ENCODE assay signal across 29 cellular contexts in the genomic region with DNA sequence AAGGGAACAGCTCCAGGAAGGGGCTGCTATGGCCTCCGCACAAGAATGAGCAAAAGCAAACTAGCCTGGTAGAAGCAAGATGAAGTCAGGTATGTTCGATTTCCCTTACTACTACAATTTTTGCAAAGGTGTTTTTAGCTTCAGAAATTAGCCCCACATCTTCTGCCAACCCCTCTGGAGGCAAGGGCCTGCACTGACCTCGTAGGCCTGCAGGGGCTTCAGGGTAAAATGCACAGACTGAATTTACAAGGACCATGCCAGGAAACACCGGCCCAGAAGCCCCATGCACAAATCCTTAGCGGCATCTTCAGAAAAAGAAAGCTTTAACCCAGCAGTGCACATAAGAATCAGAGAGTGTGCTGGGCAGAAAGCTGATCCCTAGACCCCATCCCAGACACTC. TPM values are rescaled to one million over a fixed set of nuclear protein-coding genes. Genes with fewer than 3 reads are reported as not detected.
DNase-seq lines count a peak whose midpoint lies in the region; ATAC-seq, FAIRE-seq and TF ChIP-seq lines count a peak whose summit lies in the region.
"Had no signal": no experiment of that assay in that cellular context is flagged by ENCODE, and none has a peak within 500 bp of the region (broad histone marks: within the 10 kb centered on the region; RNA-seq: fewer than 3 reads in every experiment).

No MANE protein-coding gene starts in this region.

- H3K36me3 Mint-ChIP-seq in endodermal cell (ENCODE audit: low read depth) = no peaks in the 10 kb centered on the region
- H3K36me3 Mint-ChIP-seq: CD8-positive, alpha-beta memory T cell; IgD-negative memory B cell had no signal

- FAIRE-seq in HTR-8/SVneo (lab: Jason Lieb, UNC) = no peak
- FAIRE-seq: GM12892, H54 had no signal

- intact Hi-C loops in HCT116 (cut with micrococcal nuclease) = no loop called here

- no peaks in the 10 kb centered on the region for H3K36me3 ChIP-seq in HCT116 (ENCODE audit: control insufficient read depth in 1 of 2, insufficient read depth in 2 of 2, low read length in 2 of 2)
- no peaks in the 10 kb centered on the region for H3K36me3 ChIP-seq in endodermal cell (ENCODE audit: control insufficient read depth, insufficient read depth, low read length)

- no peaks in the 10 kb centered on the region for H3K79me2 ChIP-seq in HCT116 (ENCODE audit: insufficient read depth, low read length)

- POLR2A ChIA-PET in HCT116 (lab: Charles Lee) = no interaction called here

- no peaks in the 10 kb centered on the region for H3K9me3 Mint-ChIP-seq in endodermal cell

- ATAC-seq in HCT116 (no peak), GM18519 (IDR thresholded peaks at IDR 0.05; ENCODE audit: low FRiP score, unreplicated experiment) (no peak), GM19328 (IDR thresholded peaks at IDR 0.05; ENCODE audit: unreplicated experiment) (no peak)

- peaks cover 7% of the 10 kb centered on the region for H3K4me1 Mint-ChIP-seq in endodermal cell
- H3K4me1 Mint-ChIP-seq: CD8-positive, alpha-beta memory T cell had no signal

- H3K4me3 ChIP-seq in HCT116 (replicated peaks in 1 of 2; ENCODE audit: low read depth in 1 of 2, low read length in 2 of 2) (no peak overlapping the region), endodermal cell (ENCODE audit: low read length) (no peak overlapping the region)

- no peak for DNase-seq in HCT116 (ENCODE audit: low read depth, low spot score)
- DNase-seq in endodermal cell = peak; percentile 69
- peak; percentile 30 for DNase-seq in mesenteric fat pad (ENCODE audit: low spot score)
- DNase-seq in HTR-8/SVneo (ENCODE audit: insufficient read length, low spot score) = no peak
- DNase-seq in cerebellum (ENCODE audit: low spot score) = no peak
- DNase-seq: ACHN; C1 segment of cervical spinal cord; Calu3; CD8-positive, alpha-beta memory T cell; DMS153; Karpas-422; MV-4-11; NCI-H1694; NCI-H2081; NCI-H2171; NCI-H345; NCI-H524; NCI-H774; NK-92 treated with Interleukin-12 subunit alpha and Interleukin-12 subunit beta, amount 100 ng/mL, for 24 hours; SIG-M5; SK-N-SH had no signal

- no peaks in the 10 kb centered on the region for H3K9me3 ChIP-seq in HCT116 (ENCODE audit: control insufficient read depth in 1 of 2, insufficient read depth in 1 of 2, low read depth in 1 of 2, low read length in 2 of 2)
- no peaks in the 10 kb centered on the region for H3K9me3 ChIP-seq in endodermal cell (ENCODE audit: control insufficient read depth, low read length)
- H3K9me3 ChIP-seq: SK-N-SH had no signal

- TF ChIP-seq RAD21 in HCT116 (IDR thresholded peaks at IDR 0.05; ENCODE audit: low read depth) = no peak

- H3K9me2 ChIP-seq in HCT116 (ENCODE audit: insufficient read depth) = no peaks in the 10 kb centered on the region
- H3K9me2 ChIP-seq: SK-N-SH had no signal

- H2AFZ ChIP-seq in HCT116 (ENCODE audit: low read depth, low read length, poor library complexity, severe bottlenecking) = no peak overlapping the region

- H3K4me1 ChIP-seq in HCT116 (ENCODE audit: control insufficient read depth in 1 of 2, insufficient read depth in 2 of 2, low read length in 2 of 2) = no peaks in the 10 kb centered on the region
- no peaks in the 10 kb centered on the region for H3K4me1 ChIP-seq in endodermal cell (ENCODE audit: control insufficient read depth, insufficient read depth, low read length)

- RAD21 ChIA-PET in HCT116 (lab: Charles Lee; ENCODE audit: low non-redundant PET in 1 of 2, low total read pairs in 2 of 2, uncharacterized antibody in 2 of 2, unreplicated experiment in 2 of 2) = no interaction called here

- no peak overlapping the region for H3K27ac Mint-ChIP-seq in endodermal cell
- H3K27ac Mint-ChIP-seq: CD8-positive, alpha-beta memory T cell had no signal

- peaks cover 23% of the 10 kb centered on the region; the same call in 1 of the 2 replicates for H3K27me3 ChIP-seq in HCT116 (ENCODE audit: insufficient read depth, low read length)
- H3K27me3 ChIP-seq in endodermal cell (ENCODE audit: control insufficient read depth, insufficient read depth, low read length, poor library complexity, severe bottlenecking) = no peaks in the 10 kb centered on the region

- H3K4me2 ChIP-seq in HCT116 (ENCODE audit: low read length) = no peak overlapping the region
- H3K4me2 ChIP-seq: SK-N-SH had no signal

- 0 out of 6 replicates have a peak, but pooled peaks of 2 of the 3 experiments have one; percentile 9 to 11 for TF ChIP-seq CTCF in HCT116 (IDR thresholded peaks at IDR 0.05 in 2 of 3, conservative IDR thresholded peaks at IDR 0.05 in 1 of 3; ENCODE audit: borderline replicate concordance in 1 of 3, insufficient read depth in 1 of 3, low read depth in 2 of 3, low read length in 2 of 3)
- peak; percentile 62 for TF ChIP-seq CTCF in endodermal cell (conservative IDR thresholded peaks at IDR 0.05)

- H3K27ac ChIP-seq in HCT116 (ENCODE audit: low read depth, low read length) (no peak overlapping the region), endodermal cell (ENCODE audit: low read depth, low read length) (no peak overlapping the region)
- H3K27ac ChIP-seq: RWPE1 had no signal

- CTCF ChIA-PET in HCT116 (lab: Charles Lee) = no interaction called here

- H3K27me3 Mint-ChIP-seq in endodermal cell (ENCODE audit: insufficient read depth) = peaks cover 5% of the 10 kb centered on the region

- H4K20me1 ChIP-seq in HCT116 (ENCODE audit: insufficient read depth) = no peaks in the 10 kb centered on the region

- 86 to 90% methylated on average over 2 to 5 of the region's 5 CpGs for WGBS in endodermal cell (ENCODE audit: insufficient coverage in 1 of 2, insufficient read length in 1 of 2), 2 experiments

- TF ChIP-seq POLR2A in HCT116 (IDR thresholded peaks at IDR 0.05; ENCODE audit: borderline replicate concordance, extremely low read depth, insufficient read depth, insufficient read length) = no peak

- no peak overlapping the region for H3K4me3 Mint-ChIP-seq in endodermal cell
- H3K4me3 Mint-ChIP-seq: CD8-positive, alpha-beta memory T cell; IgD-negative memory B cell had no signal

- BruUV-seq in HCT116 (replicated peaks; lab: Mats Ljungman, UMichigan) = no TSS peak

- no peak overlapping the region for H3K9ac ChIP-seq in HCT116 (ENCODE audit: low read length)
- no peak overlapping the region for H3K9ac ChIP-seq in endodermal cell (ENCODE audit: extremely low read depth, low read length, poor library complexity, severe bottlenecking)
- H3K9ac ChIP-seq: SK-N-SH had no signal

TF ChIP-seq in HCT116, 20 proteins besides CTCF, POLR2A, EP300 and RAD21:
- TF ChIP-seq JUND (IDR thresholded peaks at IDR 0.05) (no peak), SP1 (IDR thresholded peaks at IDR 0.05; ENCODE audit: low read depth) (no peak), SRF (IDR thresholded peaks at IDR 0.05; ENCODE audit: low read depth) (no peak), EGR1 (IDR thresholded peaks at IDR 0.05; ENCODE audit: low read depth) (no peak), ZFX (IDR thresholded peaks at IDR 0.05) (no peak), TCF7L2 (IDR thresholded peaks at IDR 0.05; ENCODE audit: borderline replicate concordance, extremely low read depth, insufficient read depth, insufficient read length) (no peak), POLR2AphosphoS5 (IDR thresholded peaks at IDR 0.05; ENCODE audit: low read depth, low read length) (no peak), EZH2phosphoT487 (IDR thresholded peaks at IDR 0.05; ENCODE audit: borderline replicate concordance) (no peak), ZNF274 (IDR thresholded peaks at IDR 0.05; ENCODE audit: low read depth, low read length) (no peak), SIN3A (IDR thresholded peaks at IDR 0.05; ENCODE audit: low read depth) (no peak), EZH2 (IDR thresholded peaks at IDR 0.05) (no peak), ELF1 (IDR thresholded peaks at IDR 0.05; ENCODE audit: borderline replicate concordance, low read depth) (no peak), CEBPB (IDR thresholded peaks at IDR 0.05; ENCODE audit: low read depth) (no peak), YY1 (IDR thresholded peaks at IDR 0.05; ENCODE audit: extremely low read depth, insufficient replicate concordance, low read depth, low read length) (no peak)
- TF ChIP-seq, protein P1, sequence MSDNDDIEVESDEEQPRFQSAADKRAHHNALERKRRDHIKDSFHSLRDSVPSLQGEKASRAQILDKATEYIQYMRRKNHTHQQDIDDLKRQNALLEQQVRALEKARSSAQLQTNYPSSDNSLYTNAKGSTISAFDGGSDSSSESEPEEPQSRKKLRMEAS (IDR thresholded peaks at IDR 0.05) = no peak
- TF ChIP-seq, protein P2, sequence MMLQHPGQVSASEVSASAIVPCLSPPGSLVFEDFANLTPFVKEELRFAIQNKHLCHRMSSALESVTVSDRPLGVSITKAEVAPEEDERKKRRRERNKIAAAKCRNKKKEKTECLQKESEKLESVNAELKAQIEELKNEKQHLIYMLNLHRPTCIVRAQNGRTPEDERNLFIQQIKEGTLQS (IDR thresholded peaks at IDR 0.05) = no peak
- TF ChIP-seq, protein P3, sequence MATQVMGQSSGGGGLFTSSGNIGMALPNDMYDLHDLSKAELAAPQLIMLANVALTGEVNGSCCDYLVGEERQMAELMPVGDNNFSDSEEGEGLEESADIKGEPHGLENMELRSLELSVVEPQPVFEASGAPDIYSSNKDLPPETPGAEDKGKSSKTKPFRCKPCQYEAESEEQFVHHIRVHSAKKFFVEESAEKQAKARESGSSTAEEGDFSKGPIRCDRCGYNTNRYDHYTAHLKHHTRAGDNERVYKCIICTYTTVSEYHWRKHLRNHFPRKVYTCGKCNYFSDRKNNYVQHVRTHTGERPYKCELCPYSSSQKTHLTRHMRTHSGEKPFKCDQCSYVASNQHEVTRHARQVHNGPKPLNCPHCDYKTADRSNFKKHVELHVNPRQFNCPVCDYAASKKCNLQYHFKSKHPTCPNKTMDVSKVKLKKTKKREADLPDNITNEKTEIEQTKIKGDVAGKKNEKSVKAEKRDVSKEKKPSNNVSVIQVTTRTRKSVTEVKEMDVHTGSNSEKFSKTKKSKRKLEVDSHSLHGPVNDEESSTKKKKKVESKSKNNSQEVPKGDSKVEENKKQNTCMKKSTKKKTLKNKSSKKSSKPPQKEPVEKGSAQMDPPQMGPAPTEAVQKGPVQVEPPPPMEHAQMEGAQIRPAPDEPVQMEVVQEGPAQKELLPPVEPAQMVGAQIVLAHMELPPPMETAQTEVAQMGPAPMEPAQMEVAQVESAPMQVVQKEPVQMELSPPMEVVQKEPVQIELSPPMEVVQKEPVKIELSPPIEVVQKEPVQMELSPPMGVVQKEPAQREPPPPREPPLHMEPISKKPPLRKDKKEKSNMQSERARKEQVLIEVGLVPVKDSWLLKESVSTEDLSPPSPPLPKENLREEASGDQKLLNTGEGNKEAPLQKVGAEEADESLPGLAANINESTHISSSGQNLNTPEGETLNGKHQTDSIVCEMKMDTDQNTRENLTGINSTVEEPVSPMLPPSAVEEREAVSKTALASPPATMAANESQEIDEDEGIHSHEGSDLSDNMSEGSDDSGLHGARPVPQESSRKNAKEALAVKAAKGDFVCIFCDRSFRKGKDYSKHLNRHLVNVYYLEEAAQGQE (IDR thresholded peaks at IDR 0.05; ENCODE audit: low read depth) = no peak

RNA-seq across cellular contexts. Expression of a gene that starts 53.0 kb away (rescaled TPM):
- not detected for total RNA-seq in HCT116 (2021; ENCODE audit: unreplicated experiment)
- polyA plus RNA-seq in HCT116 (2012) = not detected in 2 replicates
- 1 to 10 TPM in 1 of 2 donors, under 1 TPM in 1; 0.42 to 3.6 TPM for total RNA-seq in endodermal cell
- polyA plus RNA-seq in endodermal cell (2013, experiment 1 of 2) = 2.8 TPM
- polyA plus RNA-seq in endodermal cell (2013, experiment 2 of 2) = 2.5 TPM
- total RNA-seq in mesenteric fat pad = 0.39 TPM
- total RNA-seq in cerebellum = 167 TPM
- total RNA-seq: Calu3; CD8-positive, alpha-beta memory T cell; G401; M059J had no signal
- polyA plus RNA-seq: CD8-positive, alpha-beta memory T cell; IgD-negative memory B cell; SK-N-SH had no signal

Comparison
In these comparisons a context has a peak if more than half of its experiments do, and no peak if none do; other contexts are left out.
1. DNase-seq: peak in endodermal cell (single experiment) and mesenteric fat pad (single experiment); none in HCT116 (single experiment), HTR-8/SVneo (single experiment) and cerebellum (single experiment).
2. RNA of a gene that starts 53.0 kb away (total RNA-seq): 167 TPM in cerebellum (single experiment); 0.42 to 3.6 TPM in endodermal cell, 0.39 TPM in mesenteric fat pad (single experiment) and not detected in HCT116 (single experiment); every median in the first group is over 10 times any median in the second.